10 cellular contexts compared by ENCODE assay signal in the genomic region with DNA sequence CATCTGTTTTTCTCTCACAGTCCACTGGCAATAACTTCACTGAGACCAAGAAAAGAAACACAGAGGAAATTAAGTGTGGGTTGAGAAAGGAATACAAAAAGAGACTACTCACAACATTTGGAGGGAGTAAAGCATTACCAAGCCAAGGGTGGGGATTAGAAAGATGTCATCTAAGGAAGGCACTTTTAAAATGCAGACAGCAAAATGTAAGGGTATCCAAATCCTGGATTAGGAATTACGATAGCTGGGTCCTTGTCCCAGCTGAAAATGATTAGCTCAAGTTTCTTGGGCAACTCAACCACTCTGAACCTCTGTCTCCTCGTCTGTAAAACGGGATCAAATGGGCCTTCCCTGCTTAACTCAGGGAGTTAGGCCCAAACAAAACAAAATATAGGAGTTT. TPM values are rescaled to one million over a fixed set of nuclear protein-coding genes. Genes with fewer than 3 reads are reported as not detected.
A peak's percentile ranks its signal among the peaks of the same experiment; 100 is the strongest.
DNase-seq lines count a peak whose midpoint lies in the region; ATAC-seq, FAIRE-seq and TF ChIP-seq lines count a peak whose summit lies in the region.
"Had no signal": no experiment of that assay in that cellular context is flagged by ENCODE, and none has a peak within 500 bp of the region (broad histone marks: within the 10 kb centered on the region; RNA-seq: fewer than 3 reads in every experiment).

No MANE protein-coding gene starts in this region.

- no peaks in the 10 kb centered on the region for H3K27me3 Mint-ChIP-seq in naive B cell

- no peak overlapping the region for H3K9ac ChIP-seq in HUES48 (ENCODE audit: low read depth, low read length)

- H3K27me3 ChIP-seq in A673 (replicated peaks; ENCODE audit: insufficient read depth, low read depth, low read length, poor library complexity), result no peaks in the 10 kb centered on the region
- no peaks in the 10 kb centered on the region for H3K27me3 ChIP-seq in HUES48 (ENCODE audit: control insufficient read depth, insufficient read depth, low read length)
- H3K27me3 ChIP-seq in breast epithelium, result no peaks in the 10 kb centered on the region

- peak overlapping the region in 7 of 8 donors; percentile 57 to 98 (median 93) for H3K4me3 Mint-ChIP-seq in naive B cell

- intact Hi-C loops in A673 (cut with micrococcal nuclease; ENCODE audit: unreplicated experiment), result no loop called here
- intact Hi-C loops in breast epithelium (cut with DNase I; ENCODE audit: low total_unique reads), result loop anchor here (5.0 kb wide), 1 partner anchor 834 kb away; the partner anchor contains the start of gene HLA-DMA
- intact Hi-C loops in sciatic nerve (cut with DNase I), result no loop called here

- H3K9me3 ChIP-seq in A673 (ENCODE audit: low read depth, low read length, poor library complexity, severe bottlenecking) (no peaks in the 10 kb centered on the region), HUES48 (ENCODE audit: control insufficient read depth, insufficient read depth, low read length) (no peaks in the 10 kb centered on the region), breast epithelium (no peaks in the 10 kb centered on the region)

- CTCF ChIA-PET in A673 (lab: Charles Lee), result interaction anchor here (0.5 kb wide), 1 partner anchor 75 kb away, joined by 9 read pairs; the partner anchor contains the start of gene UQCC2

- DNase-seq in A673 (ENCODE audit: low spot score), result no peak
- no peak for DNase-seq in breast epithelium (ENCODE audit: low spot score in 2 of 2)
- DNase-seq in naive B cell, result no peak
- DNase-seq in GM12892 (ENCODE audit: insufficient read length), result no peak
- DNase-seq in sciatic nerve (ENCODE audit: low spot score), result no peak
- no peak for DNase-seq in NCI-H748 (lab: John Stamatoyannopoulos, UW; ENCODE audit: unreplicated experiment)
- DNase-seq: DMS153, OCI-M1 had no signal

- H3K4me1 Mint-ChIP-seq in naive B cell, result peaks cover 58 to 65% (median 65%) of the 10 kb centered on the region in 3 donors

- ATAC-seq in naive B cell (ENCODE audit: low read depth in 2 of 2) (no peak), sciatic nerve (no peak), GM18517 (IDR thresholded peaks at IDR 0.05; ENCODE audit: unreplicated experiment) (no peak)

- peak overlapping the region in 3 of 6 donors; percentile 96 to 98 (median 96) for H3K27ac Mint-ChIP-seq in naive B cell

- H3K9me3 Mint-ChIP-seq in naive B cell, result peaks cover 0 to 3% (median 0%) of the 10 kb centered on the region in 7 donors

- H3K36me3 ChIP-seq in A673 (ENCODE audit: insufficient read depth, low read length, poor library complexity, severe bottlenecking) (peaks cover 32% of the 10 kb centered on the region), HUES48 (ENCODE audit: control insufficient read depth, insufficient read depth, low read length) (peaks cover 32% of the 10 kb centered on the region), breast epithelium (peaks cover 5% of the 10 kb centered on the region)

- TF ChIP-seq POLR2A in breast epithelium (IDR thresholded peaks at IDR 0.05), result no peak
- no peak for TF ChIP-seq POLR2A in GM12892 (IDR thresholded peaks at IDR 0.05; ENCODE audit: low read depth, low read length)

- BruUV-seq in A673 (replicated peaks; lab: Mats Ljungman, UMichigan), result no TSS peak

- H3K4me1 ChIP-seq in A673 (ENCODE audit: insufficient read depth, low read length, poor library complexity, severe bottlenecking), result peaks cover 18% of the 10 kb centered on the region
- H3K4me1 ChIP-seq in HUES48 (ENCODE audit: control insufficient read depth, insufficient read depth, low read length), result peaks cover 66% of the 10 kb centered on the region
- H3K4me1 ChIP-seq in breast epithelium, result peaks cover 0 to 21% of the 10 kb centered on the region in 2 donors

- peak overlapping the region; percentile 82 for H3K4me3 ChIP-seq in A673 (ENCODE audit: low read depth, low read length, poor library complexity, severe bottlenecking)
- H3K4me3 ChIP-seq in HUES48 (ENCODE audit: low read depth, low read length), result 0 out of 2 replicates have a peak overlapping the region, but pooled peaks have one; percentile 83
- peak overlapping the region in 1 of 3 donors; percentile 94 for H3K4me3 ChIP-seq in breast epithelium

- FAIRE-seq in GM12892 (lab: Jason Lieb, UNC), result no peak

- TF ChIP-seq CTCF in A673 (conservative IDR thresholded peaks at IDR 0.05; ENCODE audit: low read depth, low read length) (no peak), breast epithelium (IDR thresholded peaks at IDR 0.05) (no peak)

- H3K27ac ChIP-seq in A673 (ENCODE audit: low read depth, low read length, poor library complexity, severe bottlenecking) (no peak overlapping the region), HUES48 (ENCODE audit: low read depth, low read length) (no peak overlapping the region), breast epithelium (peak overlapping the region; percentile 96 to 97)

- POLR2A ChIA-PET in A673 (lab: Charles Lee; ENCODE audit: low non-redundant PET), result no interaction called here

- H3K36me3 Mint-ChIP-seq in naive B cell, result peaks cover 7 to 17% of the 10 kb centered on the region in 2 donors

RNA-seq across cellular contexts. Expression of gene LEMD2, which starts 2.2 kb away (rescaled TPM):
- total RNA-seq in A673 (2021) (75.8 and 76.0 TPM in 2 replicates), breast epithelium (10 to 100 TPM; 42.2 to 69.1 (median 59.0) TPM), sciatic nerve (55.2 TPM)
- polyA plus RNA-seq in naive B cell (ENCODE audit: low read depth in 6 of 6), result 10 to 100 TPM; 15.4 to 51.3 (median 27.9) TPM
- polyA plus RNA-seq in GM12892 (2012; ENCODE audit: missing spikeins), result 19.7 TPM

RNA-seq across cellular contexts. Expression of gene MLN, which starts 17.1 kb away (rescaled TPM):
- not detected in 2 replicates for total RNA-seq in A673 (2021)
- not detected for total RNA-seq in breast epithelium
- not detected for polyA plus RNA-seq in naive B cell (ENCODE audit: low read depth in 6 of 6)
- polyA plus RNA-seq in GM12892 (2012; ENCODE audit: missing spikeins), result not detected
- not detected for total RNA-seq in sciatic nerve

RNA-seq across cellular contexts. Expression of gene IP6K3, which starts 40.0 kb away (rescaled TPM):
- total RNA-seq in A673 (2021), result not detected in 2 replicates
- 1 to 10 TPM in 1 of 3 donors, under 1 TPM in 2; 0.15 to 4.2 (median 0.66) TPM for total RNA-seq in breast epithelium
- polyA plus RNA-seq in naive B cell (ENCODE audit: low read depth in 6 of 6), result not detected
- polyA plus RNA-seq in GM12892 (2012; ENCODE audit: missing spikeins), result not detected
- 0.31 TPM for total RNA-seq in sciatic nerve

Comparison
In these comparisons a context has a peak if more than half of its experiments do, and no peak if none do; other contexts are left out.
1. H3K27ac ChIP-seq: peak in breast epithelium (2 of 2); none in A673 (single experiment) and HUES48 (single experiment).